In the genomic region with DNA sequence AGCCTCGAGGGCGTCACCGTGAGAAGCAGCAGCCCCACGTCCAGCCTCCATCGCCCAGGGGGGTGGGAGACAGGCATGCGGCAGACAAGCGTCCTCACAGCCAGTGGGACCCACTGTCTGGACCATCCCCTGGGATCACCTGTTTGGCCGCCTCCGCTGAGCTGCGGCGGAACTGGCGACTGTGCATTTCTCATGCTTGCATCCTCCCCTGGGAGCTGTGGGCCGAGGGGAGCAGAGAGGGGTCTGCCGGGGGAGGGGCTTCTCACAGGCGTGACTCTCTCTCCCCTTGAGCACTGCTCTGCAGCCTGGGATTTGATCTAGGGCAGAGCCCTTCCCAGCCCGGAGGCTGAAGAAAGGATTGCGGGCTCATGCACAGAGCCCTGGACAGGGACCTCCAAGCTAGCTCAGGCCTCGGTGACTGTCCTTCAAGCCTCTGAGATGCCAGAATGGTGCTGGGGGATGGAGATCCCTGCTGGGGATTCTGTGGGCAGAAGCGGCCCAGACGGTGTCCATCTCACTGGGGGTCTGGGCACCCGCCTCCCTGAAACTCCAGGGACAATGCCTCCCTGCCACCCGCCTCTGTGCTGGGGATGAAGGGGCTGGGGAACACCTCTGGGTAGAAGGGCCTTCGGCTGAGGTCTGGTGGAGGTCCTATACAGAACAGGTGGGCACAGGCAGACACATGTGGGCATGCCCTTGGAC, we compare ENCODE assay signal across 15 cellular contexts.
DNase-seq lines count a peak whose midpoint lies in the region; ATAC-seq and TF ChIP-seq lines count a peak whose summit lies in the region.
"Had no signal": no experiment of that assay in that cellular context is flagged by ENCODE, and none has a peak within 500 bp of the region (broad histone marks: within the 10 kb centered on the region; RNA-seq: fewer than 3 reads in every experiment).

No MANE protein-coding gene starts in this region.

- H4K20me1 ChIP-seq in BLaER1 = no peaks in the 10 kb centered on the region
- no peaks in the 10 kb centered on the region for H4K20me1 ChIP-seq in GM23338 (replicated peaks; ENCODE audit: insufficient read depth)
- no peaks in the 10 kb centered on the region for H4K20me1 ChIP-seq in osteoblast (ENCODE audit: insufficient read depth, low read length)

- H3F3A ChIP-seq in GM23338 (replicated peaks; ENCODE audit: low read depth) = no peaks in the 10 kb centered on the region

- H3K4me1 Mint-ChIP-seq in GM23338 (peaks cover 15% of the 10 kb centered on the region), endodermal cell (no peaks in the 10 kb centered on the region)
- H3K4me1 Mint-ChIP-seq: CD4-positive, alpha-beta memory T cell had no signal

- no peak overlapping the region for H2AFZ ChIP-seq in GM23338
- no peak overlapping the region for H2AFZ ChIP-seq in osteoblast (ENCODE audit: low read length)

- H3K27ac ChIP-seq in BLaER1 (no peak overlapping the region), GM23338 (ENCODE audit: low read depth) (no peak overlapping the region), endodermal cell (ENCODE audit: low read depth, low read length) (no peak overlapping the region), osteoblast (ENCODE audit: low read depth, low read length) (no peak overlapping the region), colonic mucosa (no peak overlapping the region), testis (no peak overlapping the region)
- H3K27ac ChIP-seq: C4-2B had no signal

- no peak for DNase-seq in GM23338 (ENCODE audit: low spot score)
- DNase-seq in endodermal cell = no peak
- peak; percentile 65 for DNase-seq in osteoblast (ENCODE audit: insufficient read length, low spot score, missing footprints)
- DNase-seq in activated CD4-positive, alpha-beta T cell treated with anti-CD3 and anti-CD28 coated beads for 48 hours = no peak
- DNase-seq in NCI-H187 (lab: John Stamatoyannopoulos, UW) = no peak
- no peak for DNase-seq in colonic mucosa
- no peak for DNase-seq in testis
- DNase-seq: ACHN; CD4-positive, alpha-beta memory T cell; DMS153; DND-41; GF-D8 had no signal

- H3K27me3 Mint-ChIP-seq in GM23338 (ENCODE audit: insufficient read depth, low read depth, poor library complexity) (peaks cover 5% of the 10 kb centered on the region), endodermal cell (ENCODE audit: insufficient read depth) (no peaks in the 10 kb centered on the region)
- H3K27me3 Mint-ChIP-seq: IgD-negative memory B cell had no signal

- H3K9me3 ChIP-seq in BLaER1 (no peaks in the 10 kb centered on the region), endodermal cell (ENCODE audit: control insufficient read depth, low read length) (no peaks in the 10 kb centered on the region), osteoblast (ENCODE audit: low read depth, low read length) (no peaks in the 10 kb centered on the region), colonic mucosa (no peaks in the 10 kb centered on the region), testis (no peaks in the 10 kb centered on the region)

- H3K27ac Mint-ChIP-seq in GM23338 (no peak overlapping the region), endodermal cell (no peak overlapping the region)
- H3K27ac Mint-ChIP-seq: IgD-negative memory B cell had no signal

- H3K36me3 ChIP-seq in BLaER1 (no peaks in the 10 kb centered on the region), GM23338 (ENCODE audit: insufficient read depth) (no peaks in the 10 kb centered on the region), endodermal cell (ENCODE audit: control insufficient read depth, insufficient read depth, low read length) (peaks cover 8% of the 10 kb centered on the region), osteoblast (ENCODE audit: insufficient read depth, low read length) (no peaks in the 10 kb centered on the region), colonic mucosa (no peaks in the 10 kb centered on the region), testis (ENCODE audit: low read depth, missing control alignments) (no peaks in the 10 kb centered on the region)

- peak; percentile 77 for ATAC-seq in GM23338

- TF ChIP-seq POLR2A in testis (IDR thresholded peaks at IDR 0.05) = no peak

- no peaks in the 10 kb centered on the region for H3K79me2 ChIP-seq in GM23338 (replicated peaks; ENCODE audit: insufficient read depth)
- no peaks in the 10 kb centered on the region for H3K79me2 ChIP-seq in osteoblast (ENCODE audit: insufficient read depth, low read length)

- no peaks in the 10 kb centered on the region; the same call in 2 of the 3 replicates for H3K36me3 Mint-ChIP-seq in GM23338 (ENCODE audit: low read depth)
- H3K36me3 Mint-ChIP-seq in endodermal cell (ENCODE audit: low read depth) = peaks cover 41% of the 10 kb centered on the region
- H3K36me3 Mint-ChIP-seq: CD4-positive, alpha-beta memory T cell; IgD-negative memory B cell had no signal

- intact Hi-C loops in colonic mucosa (cut with DNase I) = no loop called here
- intact Hi-C loops in testis (cut with DNase I; ENCODE audit: low total_unique reads) = no loop called here

- 91% methylated on average over 12 to 23 of the region's 23 CpGs for WGBS in endodermal cell (ENCODE audit: insufficient coverage in 1 of 2, insufficient read length in 1 of 2), 2 experiments
- 78 to 83% methylated on average over 16 to 22 of the region's 23 CpGs for WGBS in testis, 2 donors

- H3K4me3 ChIP-seq in BLaER1 (no peak overlapping the region), GM23338 (no peak overlapping the region), endodermal cell (ENCODE audit: low read length) (no peak overlapping the region), osteoblast (ENCODE audit: insufficient read depth, low read length) (no peak overlapping the region), colonic mucosa (no peak overlapping the region), testis (no peak overlapping the region)

- TF ChIP-seq CTCF in GM23338 (conservative IDR thresholded peaks at IDR 0.05; ENCODE audit: low read depth in 2 of 2) (no peak), endodermal cell (conservative IDR thresholded peaks at IDR 0.05) (peak; percentile 28), osteoblast (IDR thresholded peaks at IDR 0.05; ENCODE audit: extremely low read depth, low read depth, low read length) (no peak), colonic mucosa (IDR thresholded peaks at IDR 0.05) (no peak), testis (IDR thresholded peaks at IDR 0.05) (no peak)

- H3K9me2 ChIP-seq in GM23338 (ENCODE audit: insufficient read depth) = 0 out of 2 replicates have a peak, but pooled peaks cover 3% of the 10 kb centered on the region

- H3K4me2 ChIP-seq in BLaER1 = peak overlapping the region; percentile 90
- no peak overlapping the region for H3K4me2 ChIP-seq in GM23338
- H3K4me2 ChIP-seq in osteoblast (ENCODE audit: insufficient read depth, low read length) = no peak overlapping the region

- no peaks in the 10 kb centered on the region for H3K9me3 Mint-ChIP-seq in GM23338
- no peaks in the 10 kb centered on the region for H3K9me3 Mint-ChIP-seq in endodermal cell

- H3K4me1 ChIP-seq in BLaER1 = peaks cover 22% of the 10 kb centered on the region
- H3K4me1 ChIP-seq in GM23338 (ENCODE audit: insufficient read depth) = no peaks in the 10 kb centered on the region
- no peaks in the 10 kb centered on the region for H3K4me1 ChIP-seq in endodermal cell (ENCODE audit: control insufficient read depth, insufficient read depth, low read length)
- no peaks in the 10 kb centered on the region for H3K4me1 ChIP-seq in osteoblast (ENCODE audit: insufficient read depth, low read length)
- no peaks in the 10 kb centered on the region for H3K4me1 ChIP-seq in colonic mucosa
- no peaks in the 10 kb centered on the region for H3K4me1 ChIP-seq in testis

- no peaks in the 10 kb centered on the region for H3K27me3 ChIP-seq in BLaER1
- no peaks in the 10 kb centered on the region for H3K27me3 ChIP-seq in GM23338 (ENCODE audit: insufficient read depth)
- no peaks in the 10 kb centered on the region for H3K27me3 ChIP-seq in endodermal cell (ENCODE audit: control insufficient read depth, insufficient read depth, low read length, poor library complexity, severe bottlenecking)
- no peaks in the 10 kb centered on the region for H3K27me3 ChIP-seq in osteoblast (ENCODE audit: insufficient read depth, low read length)
- no peaks in the 10 kb centered on the region for H3K27me3 ChIP-seq in colonic mucosa
- H3K27me3 ChIP-seq in testis = no peaks in the 10 kb centered on the region

- H3K9ac ChIP-seq in BLaER1 = no peak overlapping the region
- no peak overlapping the region for H3K9ac ChIP-seq in endodermal cell (ENCODE audit: extremely low read depth, low read length, poor library complexity, severe bottlenecking)
- H3K9ac ChIP-seq in colonic mucosa (ENCODE audit: low read depth in 2 of 2, low read length in 2 of 2) = no peak overlapping the region

- H3K4me3 Mint-ChIP-seq in GM23338 (no peak overlapping the region), endodermal cell (no peak overlapping the region)
- H3K4me3 Mint-ChIP-seq: CD4-positive, alpha-beta memory T cell; IgD-negative memory B cell had no signal

TF ChIP-seq in GM23338, 12 proteins besides CTCF, POLR2A, EP300 and RAD21:
- TF ChIP-seq ZNF114 (CRISPR knock-in tag; IDR thresholded peaks at IDR 0.05) = no peak
- no peak for TF ChIP-seq JUNB (IDR thresholded peaks at IDR 0.05; ENCODE audit: unreplicated experiment)
TF ChIP-seq in GM23338: peak in this region for 0.
